ENCODE assay signal across 14 cellular contexts in the genomic region with DNA sequence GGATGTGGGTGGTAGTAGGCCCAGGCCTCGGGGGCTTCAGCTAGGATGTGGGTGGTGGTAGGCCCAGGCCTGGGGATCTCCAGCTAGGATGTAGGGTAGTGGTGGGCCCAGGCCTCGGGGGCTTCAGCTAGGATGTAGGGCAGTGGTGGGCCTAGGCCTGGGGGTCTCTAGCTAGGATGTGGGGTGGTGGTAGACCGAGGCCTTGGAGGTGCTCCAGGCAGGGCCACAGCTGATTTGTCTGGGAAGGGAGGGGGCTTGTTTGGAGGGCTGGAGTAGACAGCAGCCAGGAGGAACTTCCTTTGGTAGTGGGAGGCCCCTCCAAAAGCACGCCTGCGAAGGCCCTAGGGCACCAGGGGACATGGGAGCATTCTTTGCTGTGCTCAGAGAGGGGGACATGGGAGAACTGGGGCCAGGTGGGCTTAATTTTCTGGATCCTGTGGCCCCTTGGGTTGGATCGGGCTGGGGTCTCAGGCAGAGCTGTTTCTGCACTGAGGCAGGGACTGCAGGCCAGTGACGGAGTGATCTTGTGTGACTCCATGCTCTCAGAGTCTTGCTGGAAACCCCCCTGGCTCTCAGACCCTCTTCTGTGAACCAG.
"Had no signal": no experiment of that assay in that cellular context is flagged by ENCODE, and none has a peak within 500 bp of the region (broad histone marks: within the 10 kb centered on the region; RNA-seq: fewer than 3 reads in every experiment).

No MANE protein-coding gene starts in this region.

- DNase-seq: activated CD4-positive, alpha-beta T cell treated with anti-CD3 and anti-CD28 coated beads, Interleukin-2, amount 10 ng/mL, durations not matched to agents 24 days and 14 days; activated CD8-positive, alpha-beta T cell treated with anti-CD3 and anti-CD28 coated beads for 36 hours; activated T-cell treated with anti-CD3 and anti-CD28 coated beads, Interleukin-2, amount 50 U/mL, for 4 hours; foreskin fibroblast; glutamatergic neuron; hippocampal formation; SK-N-SH; stimulated activated CD8-positive, alpha-beta memory T cell treated with anti-CD3 and anti-CD28 coated beads, Interleukin-4, amount 100 ng/mL, for 48 hours; stimulated activated naive CD4-positive, alpha-beta T cell; thyroid gland had no signal

- H3K4me3 Mint-ChIP-seq: activated CD4-positive, alpha-beta T cell treated with anti-CD3 and anti-CD28 coated beads, Interleukin-2, amount 10 ng/mL, durations not matched to agents 24 days and 14 days; activated CD8-positive, alpha-beta T cell treated with anti-CD3 and anti-CD28 coated beads for 36 hours; activated T-cell treated with anti-CD3 and anti-CD28 coated beads, Interleukin-2, amount 50 U/mL, for 4 hours; neural crest cell had no signal

- ATAC-seq: activated CD8-positive, alpha-beta T cell treated with anti-CD3 and anti-CD28 coated beads for 36 hours had no signal

- H3K4me3 ChIP-seq: lung, ovary, thyroid gland had no signal

- H3K27me3 ChIP-seq: ovary had no signal

- H3K27ac Mint-ChIP-seq: activated CD4-positive, alpha-beta T cell treated with anti-CD3 and anti-CD28 coated beads, Interleukin-2, amount 10 ng/mL, durations not matched to agents 24 days and 14 days; activated CD8-positive, alpha-beta T cell treated with anti-CD3 and anti-CD28 coated beads for 36 hours; activated naive CD4-positive, alpha-beta T cell treated with anti-CD3 and anti-CD28 coated beads, Interleukin-2, amount 50 U/mL, for 72 hours had no signal

- H3K36me3 ChIP-seq: ovary, thyroid gland had no signal
